ENCODE assay signal across 8 cellular contexts in the genomic region with DNA sequence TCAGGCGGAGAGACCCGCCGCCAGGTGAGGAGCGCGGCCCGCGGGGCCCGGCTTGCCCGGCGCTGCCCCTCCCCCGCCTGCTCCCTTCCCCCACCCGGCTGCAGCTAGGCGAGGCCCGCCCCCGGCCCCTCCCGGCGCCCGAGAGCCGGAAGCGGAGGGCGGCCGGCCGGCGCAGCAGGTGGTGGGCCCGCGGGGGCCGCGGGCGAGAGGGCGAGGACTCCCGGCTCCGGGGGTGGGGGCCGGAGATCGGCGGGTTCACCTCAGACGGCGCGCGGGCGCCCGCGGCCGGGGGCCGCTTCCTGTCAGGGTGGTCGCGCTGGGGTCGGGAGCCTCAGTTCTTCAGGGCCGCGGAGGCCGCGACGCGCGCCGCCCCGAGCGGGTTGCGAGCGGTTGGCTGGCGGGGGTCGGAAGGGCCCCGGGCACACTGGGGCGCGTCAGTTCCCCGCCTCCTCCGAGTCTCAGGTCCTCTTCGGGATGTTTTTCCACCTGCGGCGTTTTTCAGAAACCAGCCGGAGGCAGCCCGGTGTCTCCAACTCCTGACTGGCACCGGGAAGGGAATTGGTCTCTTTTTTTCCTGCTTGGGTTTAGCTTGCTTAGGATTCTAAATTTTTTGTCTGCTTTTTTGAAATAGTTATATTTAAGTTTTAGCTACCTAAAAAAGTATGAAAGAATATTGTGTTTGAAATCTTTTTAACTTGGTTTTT. TPM values are rescaled to one million over a fixed set of nuclear protein-coding genes. Genes with fewer than 3 reads are reported as not detected.
DNase-seq lines count a peak whose midpoint lies in the region; ATAC-seq and TF ChIP-seq lines count a peak whose summit lies in the region.

No MANE protein-coding gene starts in this region.

- peaks cover 3% of the 10 kb centered on the region for H3K9me3 Mint-ChIP-seq in glutamatergic neuron (ENCODE audit: unreplicated experiment)
- H3K9me3 Mint-ChIP-seq in osteocyte (ENCODE audit: unreplicated experiment), result no peaks in the 10 kb centered on the region

- TF ChIP-seq CTCF in glutamatergic neuron (IDR thresholded peaks at IDR 0.05; ENCODE audit: partially characterized antibody, unreplicated experiment) (no peak), osteocyte (IDR thresholded peaks at IDR 0.05) (no peak), uterus (IDR thresholded peaks at IDR 0.05) (no peak)

- peaks cover 10% of the 10 kb centered on the region for H3K4me1 Mint-ChIP-seq in glutamatergic neuron (ENCODE audit: low read depth, unreplicated experiment)
- H3K4me1 Mint-ChIP-seq in osteocyte (ENCODE audit: unreplicated experiment), result peaks cover 23% of the 10 kb centered on the region

- ATAC-seq in GM18868 (IDR thresholded peaks at IDR 0.05; ENCODE audit: unreplicated experiment), result peak; percentile 41
- ATAC-seq in HG03064 (IDR thresholded peaks at IDR 0.05; ENCODE audit: low read depth, unreplicated experiment), result peak; percentile 51

- H3K4me3 Mint-ChIP-seq in glutamatergic neuron (ENCODE audit: unreplicated experiment) (peak overlapping the region; percentile 91), osteocyte (ENCODE audit: unreplicated experiment) (peak overlapping the region; percentile 84)

- H3K9ac ChIP-seq in BLaER1, result peak overlapping the region; percentile 89

- DNase-seq in NCI-H510A treated with DMSO at 0.1 percent for 48 hours (lab: John Stamatoyannopoulos, UW), result peak; percentile 35
- DNase-seq in activated naive CD4-positive, alpha-beta T cell treated with Interleukin-2 at 50 U/mL for 16 hours, result peak; percentile 58
- DNase-seq in glutamatergic neuron, result peak; percentile 76
- DNase-seq in osteocyte (ENCODE audit: extremely low spot score, unreplicated experiment), result no peak
- no peak for DNase-seq in uterus

- H3K4me3 ChIP-seq in BLaER1 (peak overlapping the region; percentile 82), uterus (peak overlapping the region; percentile 38 to 98)

- H3K4me1 ChIP-seq in BLaER1 (peaks cover 36% of the 10 kb centered on the region), uterus (peaks cover 3 to 5% of the 10 kb centered on the region in 2 donors)

- peak in 1 of 2 donors; percentile 12 for TF ChIP-seq POLR2A in uterus (IDR thresholded peaks at IDR 0.05)

- intact Hi-C loops in uterus (cut with DNase I; ENCODE audit: low total_unique reads), result loop anchor here (2.0 kb wide), 1 partner anchor 93 kb away; a partner anchor contains a TSS

- peak overlapping the region; percentile 90 for H3K27ac ChIP-seq in BLaER1
- H3K27ac ChIP-seq in uterus, result peak overlapping the region; percentile 93 to 98

- H3K4me2 ChIP-seq in BLaER1, result peak overlapping the region; percentile 84

- no peak overlapping the region for H3K27ac Mint-ChIP-seq in glutamatergic neuron (ENCODE audit: unreplicated experiment)
- H3K27ac Mint-ChIP-seq in osteocyte (ENCODE audit: unreplicated experiment), result peak overlapping the region; percentile 88

- no peaks in the 10 kb centered on the region for H3K36me3 ChIP-seq in BLaER1
- H3K36me3 ChIP-seq in uterus, result no peaks in the 10 kb centered on the region

- H3K36me3 Mint-ChIP-seq in glutamatergic neuron (ENCODE audit: unreplicated experiment), result no peaks in the 10 kb centered on the region
- no peaks in the 10 kb centered on the region for H3K36me3 Mint-ChIP-seq in osteocyte (ENCODE audit: unreplicated experiment)

- H3K9me3 ChIP-seq in BLaER1, result 0 out of 2 replicates have a peak, but pooled peaks cover 3% of the 10 kb centered on the region
- no peaks in the 10 kb centered on the region for H3K9me3 ChIP-seq in uterus

- peaks cover 3% of the 10 kb centered on the region; the same call in 1 of the 2 replicates for H3K27me3 ChIP-seq in BLaER1
- H3K27me3 ChIP-seq in uterus, result no peaks in the 10 kb centered on the region

- peaks cover 50% of the 10 kb centered on the region for H4K20me1 ChIP-seq in BLaER1

- H3K27me3 Mint-ChIP-seq in glutamatergic neuron (ENCODE audit: unreplicated experiment), result peaks cover 2% of the 10 kb centered on the region
- peaks cover 18% of the 10 kb centered on the region for H3K27me3 Mint-ChIP-seq in osteocyte (ENCODE audit: unreplicated experiment)

RNA-seq across cellular contexts. Expression of a gene that starts 0.5 kb away (rescaled TPM):
- total RNA-seq in glutamatergic neuron (ENCODE audit: unreplicated experiment) (80.1 TPM), osteocyte (63.8 and 65.9 TPM in 2 replicates), uterus (100 to 1,000 TPM; 119 to 452 (median 172) TPM)

Comparison
In these comparisons a context has a peak if more than half of its experiments do, and no peak if none do; other contexts are left out.
1. DNase-seq: peak in NCI-H510A treated with DMSO at 0.1 percent for 48 hours (single experiment), activated naive CD4-positive, alpha-beta T cell treated with Interleukin-2 at 50 U/mL for 16 hours (single experiment) and glutamatergic neuron (single experiment); none in osteocyte (single experiment) and uterus (0 of 2).